In genomic region chr10:24910574-24910973, GRCh38 we compare ENCODE assay signal across 39 cellular contexts.
"Had no signal": no experiment of that assay in that cellular context is flagged by ENCODE, and none has a peak within 500 bp of the region (broad histone marks: within the 10 kb centered on the region; RNA-seq: fewer than 3 reads in every experiment).

No MANE protein-coding gene starts in this region.

- H3K4me3 ChIP-seq: adrenal gland, ascending aorta, body of pancreas, breast epithelium, cardiac muscle cell had no signal

- H3K27ac ChIP-seq: adrenal gland, ascending aorta, body of pancreas, brain microvascular endothelial cell, breast epithelium, cardiac muscle cell had no signal

- H3K27me3 Mint-ChIP-seq: activated naive CD4-positive, alpha-beta T cell treated with anti-CD3 and anti-CD28 coated beads, Interleukin-2, amount 10 ng/mL, durations not matched to agents 7 days and 5 days; activated naive CD4-positive, alpha-beta T cell treated with anti-CD3 and anti-CD28 coated beads, Interleukin-2, amount 50 U/mL, for 24 hours; activated naive CD8-positive, alpha-beta T cell; activated naive CD8-positive, alpha-beta T cell treated with anti-CD3 and anti-CD28 coated beads for 36 hours; activated naive CD8-positive, alpha-beta T cell treated with anti-CD3 and anti-CD28 coated beads, Interleukin-2, amount 10 ng/mL, durations not matched to agents 7 days and 5 days; activated naive CD8-positive, alpha-beta T cell treated with anti-CD3 and anti-CD28 coated beads, Interleukin-2, amount 50 U/mL, for 24 hours; activated T-cell treated with anti-CD3 and anti-CD28 coated beads, Interleukin-2, amount 50 U/mL, for 24 hours; activated T-helper 17 cell treated with anti-CD3 and anti-CD28 coated beads, Interleukin-2, amount 50 U/mL, for 72 hours; brain; central memory CD8-positive, alpha-beta T cell had no signal

- FAIRE-seq: astrocyte, bronchial epithelial cell had no signal

- ATAC-seq: activated naive CD4-positive, alpha-beta T cell treated with anti-CD3 and anti-CD28 coated beads, Interleukin-2, amount 50 U/mL, for 72 hours; activated naive CD8-positive, alpha-beta T cell treated with anti-CD3 and anti-CD28 coated beads, Interleukin-2, amount 50 U/mL, for 24 hours; activated T-cell treated with anti-CD3 and anti-CD28 coated beads, Interleukin-2, amount 50 U/mL, for 4 hours; activated T-cell treated with anti-CD3 and anti-CD28 coated beads, Interleukin-2, amount 50 U/mL, for 72 hours; activated T-helper 17 cell treated with anti-CD3 and anti-CD28 coated beads, Interleukin-2, amount 50 U/mL, for 72 hours; body of pancreas had no signal

- H3K4me3 Mint-ChIP-seq: activated naive CD4-positive, alpha-beta T cell treated with anti-CD3 and anti-CD28 coated beads for 36 hours; activated naive CD4-positive, alpha-beta T cell treated with anti-CD3 and anti-CD28 coated beads, Interleukin-2, amount 10 ng/mL, durations not matched to agents 7 days and 5 days; activated naive CD4-positive, alpha-beta T cell treated with anti-CD3 and anti-CD28 coated beads, Interleukin-2, amount 50 U/mL, for 24 hours; activated naive CD8-positive, alpha-beta T cell; activated naive CD8-positive, alpha-beta T cell treated with anti-CD3 and anti-CD28 coated beads for 36 hours; activated naive CD8-positive, alpha-beta T cell treated with anti-CD3 and anti-CD28 coated beads, Interleukin-2, amount 10 ng/mL, durations not matched to agents 7 days and 5 days; activated naive CD8-positive, alpha-beta T cell treated with anti-CD3 and anti-CD28 coated beads, Interleukin-2, amount 50 U/mL, for 24 hours; activated T-cell treated with anti-CD3 and anti-CD28 coated beads, Interleukin-2, amount 50 U/mL, for 24 hours; activated T-cell treated with anti-CD3 and anti-CD28 coated beads, Interleukin-2, amount 50 U/mL, for 4 hours; activated T-cell treated with anti-CD3 and anti-CD28 coated beads, Interleukin-2, amount 50 U/mL, for 72 hours; activated T-helper 1 cell treated with anti-CD3 and anti-CD28 coated beads, Interleukin-12 subunit alpha, Interleukin-12 subunit beta, Interleukin-2, Interleukin-4 antibody, amounts not matched to agents 30 ng/mL and 10 ng/mL and 1 ng/mL, durations not matched to agents 14 hours and 24 hours and 36 hours; activated T-helper 17 cell treated with anti-CD3 and anti-CD28 coated beads, Interleukin-2, amount 50 U/mL, for 72 hours; brain; central memory CD8-positive, alpha-beta T cell had no signal

- H3K9me3 Mint-ChIP-seq: activated naive CD4-positive, alpha-beta T cell treated with anti-CD3 and anti-CD28 coated beads for 36 hours; activated naive CD4-positive, alpha-beta T cell treated with anti-CD3 and anti-CD28 coated beads, Interleukin-2, amount 10 ng/mL, durations not matched to agents 7 days and 5 days; activated naive CD4-positive, alpha-beta T cell treated with anti-CD3 and anti-CD28 coated beads, Interleukin-2, amount 50 U/mL, for 24 hours; activated naive CD8-positive, alpha-beta T cell treated with anti-CD3 and anti-CD28 coated beads, Interleukin-2, amount 50 U/mL, for 24 hours; activated T-cell treated with anti-CD3 and anti-CD28 coated beads, Interleukin-2, amount 50 U/mL, for 24 hours; activated T-cell treated with anti-CD3 and anti-CD28 coated beads, Interleukin-2, amount 50 U/mL, for 4 hours; activated T-helper 1 cell treated with anti-CD3 and anti-CD28 coated beads, Interleukin-12 subunit alpha, Interleukin-12 subunit beta, Interleukin-2, Interleukin-4 antibody, amounts not matched to agents 30 ng/mL and 10 ng/mL and 1 ng/mL, durations not matched to agents 14 hours and 24 hours and 36 hours; activated T-helper 17 cell treated with anti-CD3 and anti-CD28 coated beads, Interleukin-2, amount 50 U/mL, for 72 hours; activated T-helper 2 cell treated with anti-CD3 and anti-CD28 coated beads, Interferon-gamma antibody, Interleukin-2, Interleukin-4, amounts not matched to agents 10 μg/mL and 5 μg/mL and 100 μg/mL, durations not matched to agents 14 hours and 24 hours and 36 hours; central memory CD8-positive, alpha-beta T cell had no signal

- H3K27ac Mint-ChIP-seq: activated naive CD4-positive, alpha-beta T cell treated with anti-CD3 and anti-CD28 coated beads for 36 hours; activated naive CD4-positive, alpha-beta T cell treated with anti-CD3 and anti-CD28 coated beads, Interleukin-2, amount 10 ng/mL, durations not matched to agents 7 days and 5 days; activated naive CD4-positive, alpha-beta T cell treated with anti-CD3 and anti-CD28 coated beads, Interleukin-2, amount 50 U/mL, for 24 hours; activated naive CD4-positive, alpha-beta T cell treated with anti-CD3 and anti-CD28 coated beads, Interleukin-2, amount 50 U/mL, for 72 hours; activated naive CD8-positive, alpha-beta T cell; activated naive CD8-positive, alpha-beta T cell treated with anti-CD3 and anti-CD28 coated beads for 36 hours; activated naive CD8-positive, alpha-beta T cell treated with anti-CD3 and anti-CD28 coated beads, Interleukin-2, amount 10 ng/mL, durations not matched to agents 7 days and 5 days; activated naive CD8-positive, alpha-beta T cell treated with anti-CD3 and anti-CD28 coated beads, Interleukin-2, amount 50 U/mL, for 24 hours; activated T-cell treated with anti-CD3 and anti-CD28 coated beads, Interleukin-2, amount 50 U/mL, for 24 hours; activated T-cell treated with anti-CD3 and anti-CD28 coated beads, Interleukin-2, amount 50 U/mL, for 72 hours; activated T-helper 1 cell treated with anti-CD3 and anti-CD28 coated beads, Interleukin-12 subunit alpha, Interleukin-12 subunit beta, Interleukin-2, Interleukin-4 antibody, amounts not matched to agents 30 ng/mL and 10 ng/mL and 1 ng/mL, durations not matched to agents 14 hours and 24 hours and 36 hours; activated T-helper 17 cell treated with anti-CD3 and anti-CD28 coated beads, Interleukin-2, amount 50 U/mL, for 72 hours; activated T-helper 2 cell treated with anti-CD3 and anti-CD28 coated beads, Interferon-gamma antibody, Interleukin-2, Interleukin-4, amounts not matched to agents 10 μg/mL and 5 μg/mL and 100 μg/mL, durations not matched to agents 14 hours and 24 hours and 36 hours; brain had no signal

- H3K36me3 ChIP-seq: adrenal gland, ascending aorta, brain microvascular endothelial cell, breast epithelium, cardiac muscle cell had no signal

- H3K9me3 ChIP-seq: adrenal gland, ascending aorta, body of pancreas, breast epithelium had no signal

- H3K4me1 ChIP-seq: body of pancreas, breast epithelium had no signal

- H3K27me3 ChIP-seq: adrenal gland, ascending aorta, body of pancreas, brain microvascular endothelial cell, breast epithelium, cardiac muscle cell had no signal

- H3K36me3 Mint-ChIP-seq: activated naive CD4-positive, alpha-beta T cell treated with anti-CD3 and anti-CD28 coated beads, Interleukin-2, amount 10 ng/mL, durations not matched to agents 7 days and 5 days had no signal

- DNase-seq: activated effector memory CD4-positive, alpha-beta T cell treated with anti-CD3 and anti-CD28 coated beads, Interleukin-2, amount 50 U/mL, for 16 hours; activated effector memory CD4-positive, alpha-beta T cell treated with Interleukin-2 at 50 U/mL for 16 hours; activated gamma-delta T cell; activated gamma-delta T cell treated with Interleukin-2 at 50 U/mL for 16 hours; activated naive CD4-positive, alpha-beta T cell; activated naive CD4-positive, alpha-beta T cell treated with anti-CD3 and anti-CD28 coated beads for 36 hours; activated naive CD4-positive, alpha-beta T cell treated with anti-CD3 and anti-CD28 coated beads, Interleukin-2, amount 10 ng/mL, durations not matched to agents 7 days and 5 days; activated naive CD4-positive, alpha-beta T cell treated with anti-CD3 and anti-CD28 coated beads, Interleukin-2, amount 50 U/mL, for 16 hours; activated naive CD4-positive, alpha-beta T cell treated with Interleukin-2 at 50 U/mL for 16 hours; activated naive CD8-positive, alpha-beta T cell treated with anti-CD3 and anti-CD28 coated beads for 36 hours; activated naive CD8-positive, alpha-beta T cell treated with anti-CD3 and anti-CD28 coated beads, Interleukin-2, amount 10 ng/mL, durations not matched to agents 7 days and 5 days; activated naive CD8-positive, alpha-beta T cell treated with anti-CD3 and anti-CD28 coated beads, Interleukin-2, amount 50 U/mL, for 24 hours; activated T-cell treated with anti-CD3 and anti-CD28 coated beads, Interleukin-2, amount 50 U/mL, for 24 hours; activated T-cell treated with anti-CD3 and anti-CD28 coated beads, Interleukin-2, amount 50 U/mL, for 4 hours; activated T-cell treated with anti-CD3 and anti-CD28 coated beads, Interleukin-2, amount 50 U/mL, for 48 hours; activated T-cell treated with anti-CD3 and anti-CD28 coated beads, Interleukin-2, amount 50 U/mL, for 72 hours; adrenal gland; amniotic stem cell; amygdala; anterior cingulate cortex; aorta; body of pancreas; brain microvascular endothelial cell; caudate nucleus; central memory CD4-positive, alpha-beta T cell; cerebellar nuclear complex had no signal
